In genomic region chr19:55206664-55207500, GRCh38 we compare ENCODE assay signal across 7 cellular contexts. TPM values are rescaled to one million over a fixed set of nuclear protein-coding genes. Genes with fewer than 3 reads are reported as not detected.
DNase-seq lines count a peak whose midpoint lies in the region; ATAC-seq and TF ChIP-seq lines count a peak whose summit lies in the region.

No MANE protein-coding gene starts in this region.

- H2AFZ ChIP-seq in GM23248, result no peak overlapping the region

- H3K4me1 ChIP-seq in GM23248 (ENCODE audit: insufficient read depth) (peaks cover 20% of the 10 kb centered on the region), thyroid gland (peaks cover 0 to 8% of the 10 kb centered on the region in 2 donors)

- peaks cover 25% of the 10 kb centered on the region for H3K4me1 Mint-ChIP-seq in nephron progenitor cell

- no peaks in the 10 kb centered on the region for H4K20me1 ChIP-seq in GM23248 (ENCODE audit: insufficient read depth)

- peak overlapping the region; percentile 71 for H3K4me3 Mint-ChIP-seq in nephron progenitor cell

- no peaks in the 10 kb centered on the region for H3K9me2 ChIP-seq in GM23248 (ENCODE audit: insufficient read depth)

- in situ Hi-C loops in GM23248 (cut with MboI), result no loop called here

- H3K4me2 ChIP-seq in GM23248 (ENCODE audit: unreplicated experiment), result peak overlapping the region; percentile 66

- H3K4me3 ChIP-seq in GM23248 (peak overlapping the region; percentile 40; the same call in 1 of the 2 replicates), fibroblast of pulmonary artery (replicated peaks; ENCODE audit: low read depth, low read length) (peak overlapping the region; percentile 57), thyroid gland (replicated peaks in 1 of 3) (no peak overlapping the region)

- H3K27ac ChIP-seq in GM23248, result no peak overlapping the region
- H3K27ac ChIP-seq in thyroid gland, result no peak overlapping the region

- no peaks in the 10 kb centered on the region for H3K9me3 ChIP-seq in GM23248 (ENCODE audit: low read depth)
- H3K9me3 ChIP-seq in thyroid gland, result no peaks in the 10 kb centered on the region

- H3K27me3 Mint-ChIP-seq in nephron progenitor cell (ENCODE audit: low read depth, poor library complexity), result peaks cover 53% of the 10 kb centered on the region

- H3F3A ChIP-seq in GM23248 (ENCODE audit: insufficient read depth), result peaks cover 18% of the 10 kb centered on the region; the same call in 1 of the 2 replicates

- H3K9ac ChIP-seq in GM23248, result peak overlapping the region; percentile 36

- ATAC-seq in GM19467 (IDR thresholded peaks at IDR 0.05; ENCODE audit: unreplicated experiment), result no peak

- no peaks in the 10 kb centered on the region for H3K36me3 ChIP-seq in GM23248 (ENCODE audit: low read depth)
- no peaks in the 10 kb centered on the region for H3K36me3 ChIP-seq in thyroid gland

- peak; percentile 96 for DNase-seq in GM23248
- DNase-seq in NCI-H2227 (lab: John Stamatoyannopoulos, UW; ENCODE audit: unreplicated experiment), result peak; percentile 91
- DNase-seq in activated CD8-positive, alpha-beta memory T cell treated with anti-CD3 and anti-CD28 coated beads, Interleukin-2, amount 50 U/mL, for 48 hours, result peak; percentile 77
- DNase-seq in fibroblast of pulmonary artery (ENCODE audit: low read depth), result peak; percentile 91
- DNase-seq in nephron progenitor cell, result peak; percentile 75
- peak; percentile 70 to 84 for DNase-seq in thyroid gland

- TF ChIP-seq CTCF in fibroblast of pulmonary artery (IDR thresholded peaks at IDR 0.05; ENCODE audit: low read length, missing control alignments), result no peak
- TF ChIP-seq CTCF in nephron progenitor cell (IDR thresholded peaks at IDR 0.05), result no peak
- TF ChIP-seq CTCF in thyroid gland (IDR thresholded peaks at IDR 0.05), result no peak

- WGBS in GM23248 (ENCODE audit: low coverage in 1 of 2, low lambda C conversion rate in 2 of 2, missing lambda C conversion rate in 2 of 2), 2 experiments, result 30 to 31% methylated on average over 28 to 29 of the region's 29 CpGs
- WGBS in thyroid gland, 2 donors, result 58 to 72% methylated on average over 14 to 16 of the region's 29 CpGs

- H3K36me3 Mint-ChIP-seq in nephron progenitor cell (ENCODE audit: low read depth), result no peaks in the 10 kb centered on the region

- no peaks in the 10 kb centered on the region for H3K27me3 ChIP-seq in GM23248 (replicated peaks; ENCODE audit: insufficient read depth)
- no peaks in the 10 kb centered on the region for H3K27me3 ChIP-seq in thyroid gland

- TF ChIP-seq POLR2A in thyroid gland (IDR thresholded peaks at IDR 0.05), result no peak

- intact Hi-C loops in thyroid gland (cut with DNase I), result no loop called here

- H3K9me3 Mint-ChIP-seq in nephron progenitor cell, result peaks cover 7% of the 10 kb centered on the region

- H3K79me2 ChIP-seq in GM23248 (ENCODE audit: insufficient read depth), result no peaks in the 10 kb centered on the region

- H3K27ac Mint-ChIP-seq in nephron progenitor cell, result peak overlapping the region; percentile 66

RNA-seq across cellular contexts. Expression of gene PTPRH, which starts 2.4 kb away (rescaled TPM):
- 0.43 and 2.9 TPM in 2 replicates for total RNA-seq in GM23248 (2014; rRNA removed; shearing (Covaris generic))
- 0.28 and 0.49 TPM in 2 replicates for polyA plus RNA-seq in GM23248 (2016; fragmentation: Nextera tagmentation; extraction: Ambion mirVana)
- total RNA-seq in thyroid gland, result 1 to 10 TPM in 1 of 4 donors, under 1 TPM in 2, not detected in 1; 0.11 to 2.6 (median 0.54) TPM

RNA-seq across cellular contexts. Expression of gene TMEM86B, which starts 21.7 kb away (rescaled TPM):
- 0.63 and 2.4 TPM in 2 replicates for total RNA-seq in GM23248 (2014; rRNA removed; shearing (Covaris generic))
- polyA plus RNA-seq in GM23248 (2016; fragmentation: Nextera tagmentation; extraction: Ambion mirVana), result 0.41 and 0.46 TPM in 2 replicates
- total RNA-seq in thyroid gland, result 1 to 10 TPM; 1.6 to 5.8 (median 2.9) TPM

RNA-seq across cellular contexts. Expression of gene SYT5, which starts 26.8 kb away (rescaled TPM):
- total RNA-seq in GM23248 (2014; rRNA removed; shearing (Covaris generic)), result not detected in 2 replicates
- polyA plus RNA-seq in GM23248 (2016; fragmentation: Nextera tagmentation; extraction: Ambion mirVana), result 0.28 and 0.38 TPM in 2 replicates
- not detected for total RNA-seq in thyroid gland

RNA-seq across cellular contexts. Expression of gene DNAAF3, which starts 40.5 kb away (rescaled TPM):
- 0.22 and 0.25 TPM in 2 replicates for total RNA-seq in GM23248 (2014; rRNA removed; shearing (Covaris generic))
- polyA plus RNA-seq in GM23248 (2016; fragmentation: Nextera tagmentation; extraction: Ambion mirVana), result 0.39 and 0.47 TPM in 2 replicates
- 1 to 10 TPM; 3.3 to 9.1 (median 5.5) TPM for total RNA-seq in thyroid gland

RNA-seq across cellular contexts. Expression of gene TNNI3, which starts 49.4 kb away (rescaled TPM):
- total RNA-seq in GM23248 (2014; rRNA removed; shearing (Covaris generic)), result not detected in 2 replicates
- 0.35 TPM in 1 of 2 replicates, not detected in the other for polyA plus RNA-seq in GM23248 (2016; fragmentation: Nextera tagmentation; extraction: Ambion mirVana)
- total RNA-seq in thyroid gland, result not detected

Comparison
In these comparisons a context has a peak if more than half of its experiments do, and no peak if none do; other contexts are left out.
1. H3K4me3 ChIP-seq: peak in GM23248 (single experiment) and fibroblast of pulmonary artery (single experiment); none in thyroid gland (0 of 3).
2. Peak in every context shown above with its lines, with median percentiles within 50 percentile points of each other: DNase-seq.